ENCODE assay signal across 1 cellular context in the genomic region with DNA sequence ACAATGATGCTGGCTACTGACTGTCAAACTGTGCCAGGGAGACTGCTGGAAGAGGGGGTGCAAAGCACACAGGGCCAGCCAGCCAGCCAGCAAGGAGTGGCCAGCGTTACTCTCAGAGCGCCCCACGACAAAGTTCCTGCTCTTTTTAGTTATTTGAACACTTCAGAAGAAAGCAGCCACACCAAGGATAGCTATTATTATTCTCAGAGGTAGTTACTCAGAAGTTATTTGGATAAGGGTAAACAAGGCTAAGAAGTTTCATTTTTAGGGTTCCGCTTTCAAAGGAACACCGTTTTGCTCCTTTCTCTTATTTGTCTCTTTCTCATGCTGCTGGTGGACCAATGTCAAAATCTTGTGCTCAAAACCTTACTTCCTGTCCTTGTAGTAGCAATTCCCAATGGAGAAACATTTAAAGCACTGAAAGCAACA.
TF ChIP-seq lines count a peak whose summit lies in the region.

No MANE protein-coding gene starts in this region.

TF ChIP-seq in HCT116, 20 proteins besides CTCF, POLR2A, EP300 and RAD21 (continued from another document):
- TF ChIP-seq REST (IDR thresholded peaks at IDR 0.05; ENCODE audit: low read depth) (no peak), POLR2AphosphoS5 (IDR thresholded peaks at IDR 0.05; ENCODE audit: low read depth, low read length) (no peak), CEBPB (IDR thresholded peaks at IDR 0.05; ENCODE audit: low read depth) (no peak), YY1 (IDR thresholded peaks at IDR 0.05; ENCODE audit: extremely low read depth, insufficient replicate concordance, low read depth, low read length) (no peak), SIN3A (IDR thresholded peaks at IDR 0.05; ENCODE audit: low read depth) (no peak), TCF7L2 (IDR thresholded peaks at IDR 0.05; ENCODE audit: borderline replicate concordance, extremely low read depth, insufficient read depth, insufficient read length) (no peak)
